8 cellular contexts compared by ENCODE assay signal in genomic region chr2:24972315-24972958, GRCh38. TPM values are rescaled to one million over a fixed set of nuclear protein-coding genes. Genes with fewer than 3 reads are reported as not detected.
DNase-seq lines count a peak whose midpoint lies in the region; ATAC-seq and TF ChIP-seq lines count a peak whose summit lies in the region.

No MANE protein-coding gene starts in this region.

- CTCF ChIA-PET in BJ (lab: Yijun Ruan, JAX) = interaction anchor here (0.6 to 5.2 kb wide), 6 partner anchors 148 to 1103 kb away, joined by 3 to 154 read pairs (median 4); no protein-coding TSS in a partner anchor

- peak overlapping the region; percentile 100 for H3K27ac Mint-ChIP-seq in activated naive CD8-positive, alpha-beta T cell treated with anti-CD3 and anti-CD28 coated beads, Interleukin-2, amount 10 ng/mL, durations not matched to agents 7 days and 5 days

- TF ChIP-seq CTCF in BJ (IDR thresholded peaks at IDR 0.05; ENCODE audit: insufficient read depth, low read depth, low read length) = no peak

- peak overlapping the region; percentile 89 for H3K4me3 ChIP-seq in BJ (ENCODE audit: low read depth, low read length)

- H3K9me3 Mint-ChIP-seq in activated naive CD8-positive, alpha-beta T cell treated with anti-CD3 and anti-CD28 coated beads, Interleukin-2, amount 10 ng/mL, durations not matched to agents 7 days and 5 days = no peaks in the 10 kb centered on the region

- intact Hi-C loops in left ventricle myocardium superior (cut with micrococcal nuclease) = loop anchor here (10.0 kb wide), 1 partner anchor 222 kb away; no protein-coding TSS in a partner anchor

- H3K27me3 ChIP-seq in BJ (ENCODE audit: control insufficient read depth, insufficient read depth, low read length) = no peaks in the 10 kb centered on the region

- POLR2A ChIA-PET in BJ (lab: Charles Lee) = interaction anchor here (0.6 kb wide), 1 partner anchor 9 kb away, joined by 3 read pairs; no protein-coding TSS in a partner anchor
- POLR2A ChIA-PET in activated naive CD8-positive, alpha-beta T cell treated with anti-CD3 and anti-CD28 coated beads, Interleukin-2, amount 10 ng/mL, durations not matched to agents 7 days and 5 days (lab: Charles Lee) = interaction anchor here (0.5 to 1.0 kb wide), 3 partner anchors 15 to 322 kb away, joined by 3 to 6 read pairs (median 3); no protein-coding TSS in a partner anchor

- H3K36me3 ChIP-seq in BJ (ENCODE audit: control insufficient read depth, insufficient read depth, low read length) = no peaks in the 10 kb centered on the region

- no peaks in the 10 kb centered on the region for H3K36me3 Mint-ChIP-seq in activated naive CD8-positive, alpha-beta T cell treated with anti-CD3 and anti-CD28 coated beads, Interleukin-2, amount 10 ng/mL, durations not matched to agents 7 days and 5 days

- ATAC-seq in activated naive CD8-positive, alpha-beta T cell treated with anti-CD3 and anti-CD28 coated beads, Interleukin-2, amount 10 ng/mL, durations not matched to agents 7 days and 5 days (ENCODE audit: low read depth) = no peak
- ATAC-seq in left ventricle myocardium superior = peak; percentile 15
- ATAC-seq in HG03432 (IDR thresholded peaks at IDR 0.05; ENCODE audit: unreplicated experiment) = no peak

- no peaks in the 10 kb centered on the region for H3K27me3 Mint-ChIP-seq in activated naive CD8-positive, alpha-beta T cell treated with anti-CD3 and anti-CD28 coated beads, Interleukin-2, amount 10 ng/mL, durations not matched to agents 7 days and 5 days

- H3K4me1 Mint-ChIP-seq in activated naive CD8-positive, alpha-beta T cell treated with anti-CD3 and anti-CD28 coated beads, Interleukin-2, amount 10 ng/mL, durations not matched to agents 7 days and 5 days = peaks cover 13% of the 10 kb centered on the region

- DNase-seq in BJ (ENCODE audit: low read depth) = no peak
- DNase-seq in HK-2 (ENCODE audit: unreplicated experiment) = peak; percentile 14
- DNase-seq in RPMI8226 = peak; percentile 55
- peak; percentile 42 for DNase-seq in activated naive CD8-positive, alpha-beta T cell treated with anti-CD3 and anti-CD28 coated beads, Interleukin-2, amount 10 ng/mL, durations not matched to agents 7 days and 5 days
- DNase-seq in left ventricle myocardium superior = peak; percentile 46
- peak; percentile 57 for DNase-seq in putamen (ENCODE audit: low spot score)
- no peak for DNase-seq in occipital lobe (lab: John Stamatoyannopoulos, UW)

- peak overlapping the region; percentile 95 for H3K4me3 Mint-ChIP-seq in activated naive CD8-positive, alpha-beta T cell treated with anti-CD3 and anti-CD28 coated beads, Interleukin-2, amount 10 ng/mL, durations not matched to agents 7 days and 5 days

RNA-seq across cellular contexts. Expression of gene DNAJC27, which starts 0.7 kb away (rescaled TPM):
- 2.3 and 3.4 TPM in 2 replicates for polyA plus RNA-seq in BJ (2011; rRNA removed)
- 1.8 and 2.9 TPM in 2 replicates for polyA minus RNA-seq in BJ (2011; rRNA and poly(A)+ RNA removed)
- total RNA-seq in activated naive CD8-positive, alpha-beta T cell treated with anti-CD3 and anti-CD28 coated beads, Interleukin-2, amount 10 ng/mL, durations not matched to agents 7 days and 5 days = 1 to 10 TPM; 9.3 to 9.6 TPM
- total RNA-seq in left ventricle myocardium superior (8.6 TPM), occipital lobe (14.3 TPM)

RNA-seq across cellular contexts. Expression of gene ADCY3, which starts 52.4 kb away (rescaled TPM):
- polyA plus RNA-seq in BJ (2011; rRNA removed) = 43.2 and 73.3 TPM in 2 replicates
- 93.4 and 100 TPM in 2 replicates for polyA minus RNA-seq in BJ (2011; rRNA and poly(A)+ RNA removed)
- 10 to 100 TPM; 29.5 to 32.5 TPM for total RNA-seq in activated naive CD8-positive, alpha-beta T cell treated with anti-CD3 and anti-CD28 coated beads, Interleukin-2, amount 10 ng/mL, durations not matched to agents 7 days and 5 days
- total RNA-seq in left ventricle myocardium superior (14.6 TPM), occipital lobe (22.5 TPM)

Comparison
In these comparisons a context has a peak if more than half of its experiments do, and no peak if none do; other contexts are left out.
1. DNase-seq: peak in HK-2 (single experiment), RPMI8226 (single experiment), activated naive CD8-positive, alpha-beta T cell treated with anti-CD3 and anti-CD28 coated beads, Interleukin-2, amount 10 ng/mL, durations not matched to agents 7 days and 5 days (single experiment), left ventricle myocardium superior (single experiment) and putamen (single experiment); none in BJ (single experiment) and occipital lobe (single experiment).